18 cellular contexts compared by ENCODE assay signal in the genomic region with DNA sequence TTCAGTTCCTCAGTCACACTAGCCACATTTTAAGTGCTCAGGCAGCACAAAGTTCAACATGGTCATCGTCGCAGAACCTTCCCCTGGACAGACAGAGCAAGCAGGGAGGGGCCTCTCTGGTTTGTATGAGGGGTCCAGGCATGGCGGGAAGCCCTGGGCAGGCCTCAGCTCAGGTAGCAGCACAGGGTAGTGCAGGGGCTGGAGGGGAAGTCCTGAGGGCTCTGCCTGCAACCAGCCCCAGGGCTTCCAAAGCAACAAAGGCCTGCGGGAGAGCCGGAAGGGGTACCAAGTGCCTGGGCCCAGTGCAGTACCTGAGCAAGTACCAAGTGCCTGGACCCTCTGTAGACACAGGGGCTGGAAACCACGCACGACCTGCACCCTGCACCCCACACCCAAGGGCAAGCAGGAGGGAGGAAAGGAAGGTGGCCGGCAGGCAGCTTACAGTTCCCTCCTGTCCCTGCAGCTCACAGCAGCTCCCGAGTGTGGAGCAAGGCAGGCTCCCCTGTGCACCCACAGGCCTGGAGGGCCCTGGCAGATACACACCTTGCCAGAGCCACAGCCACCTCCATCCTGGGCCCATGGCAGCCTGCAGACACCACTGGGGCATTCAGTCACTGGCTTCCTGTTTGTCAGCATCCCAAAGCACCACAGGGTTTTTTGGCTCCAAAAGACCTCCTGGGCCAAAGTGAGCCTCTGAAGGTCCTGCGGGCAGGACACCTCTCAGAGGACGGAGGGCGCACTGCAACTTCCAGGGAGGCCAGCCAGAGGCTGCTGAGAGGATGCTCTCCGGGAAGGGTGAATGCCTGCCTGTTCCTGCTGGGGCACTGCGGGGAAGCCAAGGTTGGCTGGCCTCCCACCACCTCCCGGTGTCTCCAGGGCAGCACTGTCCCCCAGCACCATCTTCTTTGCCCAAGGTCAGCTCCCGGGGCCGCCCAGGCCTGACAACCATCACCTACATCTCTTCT. TPM values are rescaled to one million over a fixed set of nuclear protein-coding genes. Genes with fewer than 3 reads are reported as not detected.
DNase-seq lines count a peak whose midpoint lies in the region; ATAC-seq and TF ChIP-seq lines count a peak whose summit lies in the region.
"Had no signal": no experiment of that assay in that cellular context is flagged by ENCODE, and none has a peak within 500 bp of the region (broad histone marks: within the 10 kb centered on the region; RNA-seq: fewer than 3 reads in every experiment).

No MANE protein-coding gene starts in this region.

- ATAC-seq in HG02678 (IDR thresholded peaks at IDR 0.05; ENCODE audit: unreplicated experiment), result no peak
- ATAC-seq: T-cell had no signal

- no peak for TF ChIP-seq CTCF in BE2C (IDR thresholded peaks at IDR 0.05; ENCODE audit: low read depth, low read length)

- H3K36me3 ChIP-seq in BE2C, result no peaks in the 10 kb centered on the region

- H3K4me1 ChIP-seq in BE2C, result peaks cover 61% of the 10 kb centered on the region

- H3K27me3 ChIP-seq in BE2C, result no peaks in the 10 kb centered on the region

- no peaks in the 10 kb centered on the region for H3K9me3 ChIP-seq in BE2C

- H3K4me3 ChIP-seq in BE2C (ENCODE audit: low read depth, low read length), result no peak overlapping the region
- H3K4me3 ChIP-seq: PC-9, SK-N-MC had no signal

- peak; percentile 22 for DNase-seq in BE2C
- peak; percentile 41 for DNase-seq in ELF-1 (ENCODE audit: low read depth, low spot score)
- DNase-seq in SK-N-DZ (ENCODE audit: low spot score), result peak; percentile 48
- peak; percentile 51 for DNase-seq in iPS-NIHi7 (ENCODE audit: extremely low spot score)
- DNase-seq in HUDEP-2 (lab: John Stamatoyannopoulos, UW; ENCODE audit: unreplicated experiment in 76 of 76), result no peak
- DNase-seq in effector CD4-positive, alpha-beta T cell, result no peak
- DNase-seq in NCI-H1694 (lab: John Stamatoyannopoulos, UW), result no peak
- DNase-seq: ACHN, DMS79 treated with DMSO at 0.1 percent for 48 hours, HCEC 1CT, MV-4-11, NCI-H187, NCI-H2227 treated with DMSO at 0.1 percent for 48 hours, NCI-H524, PC-9, T-cell had no signal

RNA-seq across cellular contexts. Expression of gene RET, which starts 6.5 kb away (rescaled TPM):
- 310 TPM for polyA plus RNA-seq in BE2C (2012; ENCODE audit: insufficient read depth, insufficient read length, low read depth)
- 11.9 and 13.3 TPM in 2 replicates for polyA plus RNA-seq in SK-N-DZ (2014; cell fraction: cytosol; rRNA removed)
- polyA plus RNA-seq in SK-N-DZ (2014; cell fraction: nucleus; rRNA removed), result 21.6 and 29.1 TPM in 2 replicates

Comparison
In these comparisons a context has a peak if more than half of its experiments do, and no peak if none do; other contexts are left out.
1. DNase-seq: peak in BE2C (single experiment), ELF-1 (single experiment), SK-N-DZ (single experiment) and iPS-NIHi7 (single experiment); none in HUDEP-2 (0 of 76), effector CD4-positive, alpha-beta T cell (single experiment) and NCI-H1694 (single experiment).